Comparison of ENCODE assay signal across 10 cellular contexts in genomic region chr2:218219934-218220333, GRCh38. TPM values are rescaled to one million over a fixed set of nuclear protein-coding genes. Genes with fewer than 3 reads are reported as not detected.
DNase-seq lines count a peak whose midpoint lies in the region; ATAC-seq, FAIRE-seq and TF ChIP-seq lines count a peak whose summit lies in the region.
"Had no signal": no experiment of that assay in that cellular context is flagged by ENCODE, and none has a peak within 500 bp of the region (broad histone marks: within the 10 kb centered on the region; RNA-seq: fewer than 3 reads in every experiment).

No MANE protein-coding gene starts in this region.

- peak overlapping the region; percentile 89 to 99 for H3K4me3 Mint-ChIP-seq in activated T-cell treated with anti-CD3 and anti-CD28 coated beads, Interleukin-2, amount 50 U/mL, for 72 hours
- H3K4me3 Mint-ChIP-seq in activated CD8-positive, alpha-beta T cell treated with anti-CD3 and anti-CD28 coated beads, Interleukin-2, amount 10 ng/mL, durations not matched to agents 7 days and 5 days, result peak overlapping the region; percentile 94

- intact Hi-C loops in head of caudate nucleus (cut with DNase I), result no loop called here

- TF ChIP-seq CTCF in keratinocyte (optimal IDR thresholded peaks at IDR 0.05 in 1 of 3, IDR thresholded peaks at IDR 0.05 in 1 of 3, conservative IDR thresholded peaks at IDR 0.05 in 1 of 3; ENCODE audit: extremely low read depth in 1 of 3, insufficient read depth in 2 of 3, low read length in 3 of 3) (no peak), thoracic aorta (IDR thresholded peaks at IDR 0.05) (no peak)

- H3K36me3 Mint-ChIP-seq in activated T-cell treated with anti-CD3 and anti-CD28 coated beads, Interleukin-2, amount 50 U/mL, for 72 hours (ENCODE audit: insufficient read depth in 2 of 2), result peaks cover 20 to 37% of the 10 kb centered on the region in 2 donors
- peaks cover 78% of the 10 kb centered on the region for H3K36me3 Mint-ChIP-seq in activated CD8-positive, alpha-beta T cell treated with anti-CD3 and anti-CD28 coated beads, Interleukin-2, amount 10 ng/mL, durations not matched to agents 7 days and 5 days (ENCODE audit: low read depth)

- no peak for FAIRE-seq in keratinocyte (lab: Jason Lieb, UNC)

- dilution Hi-C loops in keratinocyte (cut with MboI; ENCODE audit: extremely low pct_ligation_motif_present, low sequenced_read_pairs), result no loop called here

- H3K9me3 ChIP-seq in keratinocyte (ENCODE audit: control insufficient read depth, low read depth, low read length) (no peaks in the 10 kb centered on the region), thoracic aorta (no peaks in the 10 kb centered on the region)

- H3K27me3 Mint-ChIP-seq in activated T-cell treated with anti-CD3 and anti-CD28 coated beads, Interleukin-2, amount 50 U/mL, for 72 hours (ENCODE audit: low read depth), result no peaks in the 10 kb centered on the region
- no peaks in the 10 kb centered on the region for H3K27me3 Mint-ChIP-seq in activated CD8-positive, alpha-beta T cell treated with anti-CD3 and anti-CD28 coated beads, Interleukin-2, amount 10 ng/mL, durations not matched to agents 7 days and 5 days (ENCODE audit: low read depth)

- H3K9me1 ChIP-seq in keratinocyte (ENCODE audit: control insufficient read depth, extremely low read depth, insufficient read depth, low read length), result peaks cover 4% of the 10 kb centered on the region

- H3K4me2 ChIP-seq in keratinocyte (ENCODE audit: control insufficient read depth, extremely low read depth, insufficient read depth, low read depth, low read length), result peak overlapping the region; percentile 71

- H3K4me3 ChIP-seq in keratinocyte (ENCODE audit: control insufficient read depth in 2 of 3, extremely low read depth in 1 of 3, insufficient read depth in 2 of 3, low read depth in 1 of 3, low read length in 3 of 3) (peak overlapping the region; percentile 90 to 97 (median 96)), thoracic aorta (peak overlapping the region; percentile 95)

- H3K27me3 ChIP-seq in keratinocyte (ENCODE audit: control insufficient read depth, extremely low read depth, insufficient read depth, low read length), result no peaks in the 10 kb centered on the region
- no peaks in the 10 kb centered on the region for H3K27me3 ChIP-seq in thoracic aorta (replicated peaks; ENCODE audit: insufficient read depth)

- no peak for ATAC-seq in activated T-cell treated with anti-CD3 and anti-CD28 coated beads, Interleukin-2, amount 50 U/mL, for 72 hours (replicated peaks in 1 of 2)
- ATAC-seq in activated CD8-positive, alpha-beta T cell treated with anti-CD3 and anti-CD28 coated beads, Interleukin-2, amount 10 ng/mL, durations not matched to agents 7 days and 5 days, result no peak
- ATAC-seq in thoracic aorta (ENCODE audit: insufficient number of reproducible peaks, low FRiP score, low read depth) (no peak), GM19397 (IDR thresholded peaks at IDR 0.05; ENCODE audit: unreplicated experiment) (no peak)

- H3K27ac Mint-ChIP-seq in activated T-cell treated with anti-CD3 and anti-CD28 coated beads, Interleukin-2, amount 50 U/mL, for 72 hours, result peak overlapping the region; percentile 99
- H3K27ac Mint-ChIP-seq in activated CD8-positive, alpha-beta T cell treated with anti-CD3 and anti-CD28 coated beads, Interleukin-2, amount 10 ng/mL, durations not matched to agents 7 days and 5 days, result peak overlapping the region; percentile 93

- CTCF ChIA-PET in activated CD8-positive, alpha-beta T cell treated with anti-CD3 and anti-CD28 coated beads, Interleukin-2, amount 10 ng/mL, durations not matched to agents 7 days and 5 days (lab: Charles Lee), result interaction anchor here (0.6 to 9.0 kb wide), 7 partner anchors 8 to 52 kb away, joined by 3 to 97 read pairs (median 6); partner anchors contain the start of genes AAMP and PNKD

- H3K36me3 ChIP-seq in keratinocyte (ENCODE audit: control insufficient read depth in 2 of 2, extremely low read depth in 1 of 2, insufficient read depth in 2 of 2, low read length in 2 of 2), result peaks cover 5 to 20% of the 10 kb centered on the region in 2 experiments
- H3K36me3 ChIP-seq in thoracic aorta, result peaks cover 2% of the 10 kb centered on the region

- peak overlapping the region; percentile 94 for H3K9ac ChIP-seq in keratinocyte (ENCODE audit: control insufficient read depth, extremely low read depth, insufficient read depth, low read length)

- H3K27ac ChIP-seq in keratinocyte (ENCODE audit: control insufficient read depth, insufficient read depth, low read length) (peak overlapping the region; percentile 92), thoracic aorta (peak overlapping the region; percentile 97 to 99)

- peaks cover 37% of the 10 kb centered on the region for H4K20me1 ChIP-seq in keratinocyte (ENCODE audit: control insufficient read depth, extremely low read depth, insufficient read depth, low read length)

- H3K4me1 Mint-ChIP-seq in activated T-cell treated with anti-CD3 and anti-CD28 coated beads, Interleukin-2, amount 50 U/mL, for 72 hours (ENCODE audit: low read depth), result peaks cover 75% of the 10 kb centered on the region
- H3K4me1 Mint-ChIP-seq in activated CD8-positive, alpha-beta T cell treated with anti-CD3 and anti-CD28 coated beads, Interleukin-2, amount 10 ng/mL, durations not matched to agents 7 days and 5 days (ENCODE audit: low read depth), result peaks cover 65% of the 10 kb centered on the region

- H3K79me2 ChIP-seq in keratinocyte (ENCODE audit: control insufficient read depth, insufficient read depth, low read length), result peaks cover 77% of the 10 kb centered on the region

- H3K4me1 ChIP-seq in keratinocyte (ENCODE audit: control insufficient read depth, extremely low read depth, insufficient read depth, low read length) (peaks cover 48% of the 10 kb centered on the region), thoracic aorta (ENCODE audit: control insufficient read depth in 1 of 2, low read depth in 2 of 2) (peaks cover 59 to 73% of the 10 kb centered on the region in 2 donors)

- no peaks in the 10 kb centered on the region for H3K9me3 Mint-ChIP-seq in activated T-cell treated with anti-CD3 and anti-CD28 coated beads, Interleukin-2, amount 50 U/mL, for 72 hours
- no peaks in the 10 kb centered on the region for H3K9me3 Mint-ChIP-seq in activated CD8-positive, alpha-beta T cell treated with anti-CD3 and anti-CD28 coated beads, Interleukin-2, amount 10 ng/mL, durations not matched to agents 7 days and 5 days (ENCODE audit: insufficient read depth)

- H2AFZ ChIP-seq in keratinocyte (ENCODE audit: control insufficient read depth, low read length), result no peak overlapping the region

- no peak for DNase-seq in activated T-cell treated with anti-CD3 and anti-CD28 coated beads, Interleukin-2, amount 50 U/mL, for 72 hours
- DNase-seq in activated T-cell treated with anti-CD3 and anti-CD28 coated beads for 4 hours, result no peak
- no peak for DNase-seq in activated CD8-positive, alpha-beta T cell treated with anti-CD3 and anti-CD28 coated beads, Interleukin-2, amount 10 ng/mL, durations not matched to agents 7 days and 5 days
- DNase-seq in keratinocyte (ENCODE audit: low read depth, low spot score), result no peak
- DNase-seq in thoracic aorta (ENCODE audit: low spot score), result no peak
- no peak for DNase-seq in head of caudate nucleus
- DNase-seq in NCI-H2029 treated with DMSO at 0.1 percent for 48 hours (lab: John Stamatoyannopoulos, UW), result no peak
- DNase-seq: COR-L47 had no signal

- POLR2A ChIA-PET in activated CD8-positive, alpha-beta T cell treated with anti-CD3 and anti-CD28 coated beads, Interleukin-2, amount 10 ng/mL, durations not matched to agents 7 days and 5 days (lab: Charles Lee), result interaction anchor here (0.6 to 4.3 kb wide), 4 partner anchors 10 to 32 kb away, joined by 3 to 59 read pairs (median 6); no protein-coding TSS in a partner anchor

RNA-seq across cellular contexts. Expression of gene ARPC2, which starts 2.9 kb away (rescaled TPM):
- 100 to 1,000 TPM; 517 to 533 TPM for total RNA-seq in activated T-cell treated with anti-CD3 and anti-CD28 coated beads, Interleukin-2, amount 50 U/mL, for 72 hours
- 100 to 1,000 TPM; 821 to 844 TPM for total RNA-seq in activated CD8-positive, alpha-beta T cell treated with anti-CD3 and anti-CD28 coated beads, Interleukin-2, amount 10 ng/mL, durations not matched to agents 7 days and 5 days
- 945 to 1,145 TPM (median 1,121 TPM) in 3 replicates for polyA plus RNA-seq in keratinocyte
- 432 TPM for polyA plus RNA-seq in keratinocyte (2011; ENCODE audit: low read depth)
- 1,009 and 1,286 TPM in 2 replicates for polyA plus RNA-seq in keratinocyte (2011; cell fraction: cytosol; rRNA removed)
- polyA plus RNA-seq in keratinocyte (2011; cell fraction: nucleus; rRNA removed), result 415 and 500 TPM in 2 replicates
- 609 and 708 TPM in 2 replicates for polyA plus RNA-seq in keratinocyte (2012; ENCODE audit: low replicate concordance)
- polyA minus RNA-seq in keratinocyte, result 462 to 612 TPM (median 564 TPM) in 3 replicates
- 403 TPM for polyA minus RNA-seq in keratinocyte (2011; cell fraction: cytosol; rRNA and poly(A)+ RNA removed)
- polyA minus RNA-seq in keratinocyte (2011; cell fraction: nucleus; rRNA and poly(A)+ RNA removed), result 154 and 230 TPM in 2 replicates
- total RNA-seq in thoracic aorta, result 100 to 1,000 TPM; 378 to 469 TPM

RNA-seq across cellular contexts. Expression of gene GPBAR1, which starts 40.9 kb away (rescaled TPM):
- 1 to 10 TPM in 1 of 2 donors, under 1 TPM in 1; 0.76 to 1.4 TPM for total RNA-seq in activated T-cell treated with anti-CD3 and anti-CD28 coated beads, Interleukin-2, amount 50 U/mL, for 72 hours
- under 1 TPM; 0.97 TPM for total RNA-seq in activated CD8-positive, alpha-beta T cell treated with anti-CD3 and anti-CD28 coated beads, Interleukin-2, amount 10 ng/mL, durations not matched to agents 7 days and 5 days
- polyA plus RNA-seq in keratinocyte, result 0.10 to 0.18 TPM (median 0.12 TPM) in 3 replicates
- polyA plus RNA-seq in keratinocyte (2011; ENCODE audit: low read depth), result not detected
- polyA plus RNA-seq in keratinocyte (2011; cell fraction: cytosol; rRNA removed), result 0.05 TPM in 1 of 2 replicates, not detected in the other
- polyA plus RNA-seq in keratinocyte (2011; cell fraction: nucleus; rRNA removed), result 0.57 and 1.0 TPM in 2 replicates
- 0.08 and 0.59 TPM in 2 replicates for polyA plus RNA-seq in keratinocyte (2012; ENCODE audit: low replicate concordance)
- 0.42 to 0.92 TPM in 2 of 3 replicates, not detected in the other for polyA minus RNA-seq in keratinocyte
- not detected for polyA minus RNA-seq in keratinocyte (2011; cell fraction: cytosol; rRNA and poly(A)+ RNA removed)
- 1.3 and 1.8 TPM in 2 replicates for polyA minus RNA-seq in keratinocyte (2011; cell fraction: nucleus; rRNA and poly(A)+ RNA removed)
- 1 to 10 TPM; 3.5 to 4.2 TPM for total RNA-seq in thoracic aorta

RNA-seq across cellular contexts. Expression of gene AAMP, which starts 50.0 kb away (rescaled TPM):
- total RNA-seq in activated T-cell treated with anti-CD3 and anti-CD28 coated beads, Interleukin-2, amount 50 U/mL, for 72 hours, result 10 to 100 TPM; 51.7 to 63.0 TPM
- 10 to 100 TPM; 52.6 to 56.2 TPM for total RNA-seq in activated CD8-positive, alpha-beta T cell treated with anti-CD3 and anti-CD28 coated beads, Interleukin-2, amount 10 ng/mL, durations not matched to agents 7 days and 5 days
- 76.3 to 94.3 TPM (median 78.4 TPM) in 3 replicates for polyA plus RNA-seq in keratinocyte
- polyA plus RNA-seq in keratinocyte (2011; ENCODE audit: low read depth), result 115 TPM
- 46.1 and 129 TPM in 2 replicates for polyA plus RNA-seq in keratinocyte (2011; cell fraction: cytosol; rRNA removed)
- polyA plus RNA-seq in keratinocyte (2011; cell fraction: nucleus; rRNA removed), result 108 and 122 TPM in 2 replicates
- polyA plus RNA-seq in keratinocyte (2012; ENCODE audit: low replicate concordance), result 113 and 114 TPM in 2 replicates
- 54.2 to 86.2 TPM (median 64.0 TPM) in 3 replicates for polyA minus RNA-seq in keratinocyte
- polyA minus RNA-seq in keratinocyte (2011; cell fraction: cytosol; rRNA and poly(A)+ RNA removed), result 100 TPM
- polyA minus RNA-seq in keratinocyte (2011; cell fraction: nucleus; rRNA and poly(A)+ RNA removed), result 44.9 and 45.3 TPM in 2 replicates
- total RNA-seq in thoracic aorta, result 10 to 100 TPM; 95.9 to 97.5 TPM

RNA-seq across cellular contexts. Expression of gene PNKD, which starts 50.4 kb away (rescaled TPM):
- total RNA-seq in activated T-cell treated with anti-CD3 and anti-CD28 coated beads, Interleukin-2, amount 50 U/mL, for 72 hours, result 10 to 100 TPM; 14.7 to 17.7 TPM
- total RNA-seq in activated CD8-positive, alpha-beta T cell treated with anti-CD3 and anti-CD28 coated beads, Interleukin-2, amount 10 ng/mL, durations not matched to agents 7 days and 5 days, result 10 to 100 TPM; 36.7 to 37.6 TPM
- polyA plus RNA-seq in keratinocyte, result 21.8 to 36.2 TPM (median 22.8 TPM) in 3 replicates
- polyA plus RNA-seq in keratinocyte (2011; ENCODE audit: low read depth), result 10.8 TPM
- 20.8 and 30.2 TPM in 2 replicates for polyA plus RNA-seq in keratinocyte (2011; cell fraction: cytosol; rRNA removed)
- 21.9 and 23.9 TPM in 2 replicates for polyA plus RNA-seq in keratinocyte (2011; cell fraction: nucleus; rRNA removed)
- polyA plus RNA-seq in keratinocyte (2012; ENCODE audit: low replicate concordance), result 29.2 and 36.6 TPM in 2 replicates
- 6.2 to 31.2 TPM (median 9.2 TPM) in 3 replicates for polyA minus RNA-seq in keratinocyte
- 13.4 TPM for polyA minus RNA-seq in keratinocyte (2011; cell fraction: cytosol; rRNA and poly(A)+ RNA removed)
- 5.5 and 7.0 TPM in 2 replicates for polyA minus RNA-seq in keratinocyte (2011; cell fraction: nucleus; rRNA and poly(A)+ RNA removed)
- 10 to 100 TPM; 19.4 to 38.4 TPM for total RNA-seq in thoracic aorta

RNA-seq across cellular contexts. Expression of gene CXCR1, which starts 53.2 kb away (rescaled TPM):
- total RNA-seq in activated T-cell treated with anti-CD3 and anti-CD28 coated beads, Interleukin-2, amount 50 U/mL, for 72 hours, result not detected
- total RNA-seq in activated CD8-positive, alpha-beta T cell treated with anti-CD3 and anti-CD28 coated beads, Interleukin-2, amount 10 ng/mL, durations not matched to agents 7 days and 5 days, result under 1 TPM; 0.53 to 0.55 TPM
- polyA plus RNA-seq in keratinocyte, result 12.7 to 23.5 TPM (median 14.5 TPM) in 3 replicates
- polyA plus RNA-seq in keratinocyte (2011; ENCODE audit: low read depth), result 0.27 TPM
- polyA plus RNA-seq in keratinocyte (2011; cell fraction: cytosol; rRNA removed), result 6.7 and 8.1 TPM in 2 replicates
- polyA plus RNA-seq in keratinocyte (2011; cell fraction: nucleus; rRNA removed), result 36.7 and 36.8 TPM in 2 replicates
- polyA plus RNA-seq in keratinocyte (2012; ENCODE audit: low replicate concordance), result 3.3 and 16.8 TPM in 2 replicates
- polyA minus RNA-seq in keratinocyte, result 30.0 to 44.4 TPM (median 30.2 TPM) in 3 replicates
- 9.6 TPM for polyA minus RNA-seq in keratinocyte (2011; cell fraction: cytosol; rRNA and poly(A)+ RNA removed)
- polyA minus RNA-seq in keratinocyte (2011; cell fraction: nucleus; rRNA and poly(A)+ RNA removed), result 26.7 and 37.2 TPM in 2 replicates
- total RNA-seq in thoracic aorta, result 1 to 10 TPM in 1 of 2 donors, under 1 TPM in 1; 0.41 to 4.4 TPM
- total RNA-seq: HT1080 had no signal
